ENCODE assay signal across 14 cellular contexts in the genomic region with DNA sequence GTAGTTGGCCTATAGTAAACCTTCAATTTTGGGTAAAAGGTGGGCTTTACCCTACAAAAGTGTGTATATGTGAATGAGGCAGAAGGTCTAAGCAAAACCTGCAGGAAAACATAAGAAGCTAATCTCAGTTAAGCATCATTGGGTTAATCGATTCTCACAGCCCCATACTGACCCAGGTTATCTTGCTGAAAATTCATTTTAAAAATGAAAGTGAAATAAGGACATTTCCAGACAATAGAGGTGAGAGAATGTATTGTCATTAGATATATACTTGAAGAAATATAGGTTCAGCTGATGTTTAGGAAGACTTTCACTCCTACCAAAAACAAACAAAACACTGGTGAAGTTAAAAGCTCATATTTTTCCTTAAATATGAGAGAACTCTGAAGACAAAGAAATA.
"Had no signal": no experiment of that assay in that cellular context is flagged by ENCODE, and none has a peak within 500 bp of the region (broad histone marks: within the 10 kb centered on the region; RNA-seq: fewer than 3 reads in every experiment).

No MANE protein-coding gene starts in this region.

- H3K4me3 Mint-ChIP-seq: activated T-cell treated with anti-CD3 and anti-CD28 coated beads, Interleukin-2, amount 50 U/mL, for 24 hours had no signal

- H3K27ac Mint-ChIP-seq: activated T-cell treated with anti-CD3 and anti-CD28 coated beads, Interleukin-2, amount 50 U/mL, for 24 hours had no signal

- H3K27ac ChIP-seq: psoas muscle, stomach, VCaP had no signal

- H3K4me3 ChIP-seq: psoas muscle, stomach had no signal

- H3K27me3 ChIP-seq: stomach had no signal

- H3K36me3 ChIP-seq: stomach had no signal

- DNase-seq: activated CD4-positive, alpha-beta T cell treated with anti-CD3 and anti-CD28 coated beads, Interleukin-2, amount 50 U/mL, for 4 hours; activated CD4-positive, CD25-positive, alpha-beta regulatory T cell treated with anti-CD3 and anti-CD28 coated beads, Interleukin-2, amount 50 U/mL, for 72 hours; activated effector memory CD4-positive, alpha-beta T cell treated with Interleukin-2 at 50 U/mL for 16 hours; activated naive CD4-positive, alpha-beta T cell treated with anti-CD3 and anti-CD28 coated beads, Interleukin-2, amount 50 U/mL, for 16 hours; activated T-cell treated with anti-CD3 and anti-CD28 coated beads, Interleukin-2, amount 50 U/mL, for 24 hours; amygdala; immature natural killer cell; left ventricle myocardium superior; psoas muscle; right cardiac atrium; stimulated activated CD4-positive, alpha-beta T cell treated with anti-CD3 and anti-CD28 coated beads, Interleukin-2, amount 100 ng/mL, for 24 hours; stomach; trophoblast cell had no signal

- H3K4me1 ChIP-seq: psoas muscle, stomach had no signal

- ATAC-seq: left ventricle myocardium superior, psoas muscle, right cardiac atrium had no signal

- H3K27me3 Mint-ChIP-seq: activated T-cell treated with anti-CD3 and anti-CD28 coated beads, Interleukin-2, amount 50 U/mL, for 24 hours had no signal
